ENCODE assay signal across 8 cellular contexts in genomic region chr1:51517361-51518032, GRCh38. TPM values are rescaled to one million over a fixed set of nuclear protein-coding genes. Genes with fewer than 3 reads are reported as not detected.
DNase-seq lines count a peak whose midpoint lies in the region; ATAC-seq, FAIRE-seq and TF ChIP-seq lines count a peak whose summit lies in the region.

No MANE protein-coding gene starts in this region.

- FAIRE-seq in astrocyte (lab: Jason Lieb, UNC), result no peak

- no peaks in the 10 kb centered on the region for H3K36me3 Mint-ChIP-seq in astrocyte (ENCODE audit: low read depth, unreplicated experiment)

- peak overlapping the region; percentile 87 to 98 (median 92) for H3K4me2 ChIP-seq in BLaER1 treated with 17β-estradiol and CSF1 and Interleukin-3, amounts not matched to agents 10 nM and 100 nM
- peak overlapping the region; percentile 97 for H3K4me2 ChIP-seq in astrocyte (ENCODE audit: low read length)

- H3K4me3 ChIP-seq in BLaER1 treated with 17β-estradiol and CSF1 and Interleukin-3, amounts not matched to agents 10 nM and 100 nM, result peak overlapping the region; percentile 92 to 100 (median 98)
- H3K4me3 ChIP-seq in Jurkat, Clone E6-1 (ENCODE audit: low read length), result peak overlapping the region; percentile 86
- H3K4me3 ChIP-seq in astrocyte (ENCODE audit: insufficient read depth, low read depth, low read length), result peak overlapping the region; percentile 74
- H3K4me3 ChIP-seq in left lung, result peak overlapping the region; percentile 73 to 88
- peak overlapping the region; percentile 95 for H3K4me3 ChIP-seq in thoracic aorta

- H3K4me1 Mint-ChIP-seq in astrocyte (ENCODE audit: low read depth, unreplicated experiment), result peaks cover 31% of the 10 kb centered on the region

- peak overlapping the region; percentile 75 for H2AFZ ChIP-seq in astrocyte (ENCODE audit: low read depth, low read length)

- no peaks in the 10 kb centered on the region for H3K9me3 ChIP-seq in BLaER1 treated with 17β-estradiol and CSF1 and Interleukin-3, amounts not matched to agents 10 nM and 100 nM (replicated peaks in 1 of 11)
- no peaks in the 10 kb centered on the region for H3K9me3 ChIP-seq in astrocyte (ENCODE audit: insufficient read depth, low read depth, low read length)
- H3K9me3 ChIP-seq in left lung, result no peaks in the 10 kb centered on the region
- H3K9me3 ChIP-seq in thoracic aorta, result no peaks in the 10 kb centered on the region

- H3K4me1 ChIP-seq in BLaER1 treated with 17β-estradiol and CSF1 and Interleukin-3, amounts not matched to agents 10 nM and 100 nM, result peaks cover 37 to 61% (median 49%) of the 10 kb centered on the region in 10 experiments
- peaks cover 16% of the 10 kb centered on the region for H3K4me1 ChIP-seq in astrocyte (ENCODE audit: insufficient read depth, low read length)
- H3K4me1 ChIP-seq in left lung, result peaks cover 15 to 73% of the 10 kb centered on the region in 2 donors
- peaks cover 32 to 47% of the 10 kb centered on the region in 2 donors for H3K4me1 ChIP-seq in thoracic aorta (ENCODE audit: control insufficient read depth in 1 of 2, low read depth in 2 of 2)

- no peaks in the 10 kb centered on the region for H3K36me3 ChIP-seq in BLaER1 treated with 17β-estradiol and CSF1 and Interleukin-3, amounts not matched to agents 10 nM and 100 nM
- no peaks in the 10 kb centered on the region for H3K36me3 ChIP-seq in astrocyte (ENCODE audit: insufficient read depth, low read length)
- no peaks in the 10 kb centered on the region for H3K36me3 ChIP-seq in left lung
- no peaks in the 10 kb centered on the region for H3K36me3 ChIP-seq in thoracic aorta

- no peaks in the 10 kb centered on the region for H3K27me3 ChIP-seq in BLaER1 treated with 17β-estradiol and CSF1 and Interleukin-3, amounts not matched to agents 10 nM and 100 nM
- no peaks in the 10 kb centered on the region for H3K27me3 ChIP-seq in astrocyte (ENCODE audit: insufficient read depth, low read length)
- H3K27me3 ChIP-seq in left lung, result no peaks in the 10 kb centered on the region
- H3K27me3 ChIP-seq in thoracic aorta (replicated peaks; ENCODE audit: insufficient read depth), result no peaks in the 10 kb centered on the region

- TF ChIP-seq CTCF in astrocyte (IDR thresholded peaks at IDR 0.05; ENCODE audit: insufficient read depth, low read depth, low read length), result no peak
- no peak for TF ChIP-seq CTCF in left lung (IDR thresholded peaks at IDR 0.05)
- no peak for TF ChIP-seq CTCF in thoracic aorta (IDR thresholded peaks at IDR 0.05)

- H3K9ac ChIP-seq in BLaER1 treated with 17β-estradiol and CSF1 and Interleukin-3, amounts not matched to agents 10 nM and 100 nM, result peak overlapping the region; percentile 93 to 98 (median 97)
- H3K9ac ChIP-seq in astrocyte (ENCODE audit: low read length), result peak overlapping the region; percentile 83

- H3K27ac Mint-ChIP-seq in astrocyte (ENCODE audit: unreplicated experiment), result peak overlapping the region; percentile 49

- intact Hi-C loops in left lung (cut with DNase I), result no loop called here

- peaks cover 60% of the 10 kb centered on the region for H3K79me2 ChIP-seq in astrocyte (ENCODE audit: insufficient read depth, low read length)

- H3K27me3 Mint-ChIP-seq in astrocyte (ENCODE audit: low read depth, unreplicated experiment), result no peaks in the 10 kb centered on the region

- peaks cover 20 to 60% (median 49%) of the 10 kb centered on the region in 11 experiments for H4K20me1 ChIP-seq in BLaER1 treated with 17β-estradiol and CSF1 and Interleukin-3, amounts not matched to agents 10 nM and 100 nM
- H4K20me1 ChIP-seq in astrocyte (ENCODE audit: insufficient read depth, low read length), result peaks cover 34% of the 10 kb centered on the region

- H3K4me3 Mint-ChIP-seq in astrocyte (ENCODE audit: unreplicated experiment), result peak overlapping the region; percentile 93

- peak overlapping the region; percentile 91 to 97 (median 95) for H3K27ac ChIP-seq in BLaER1 treated with 17β-estradiol and CSF1 and Interleukin-3, amounts not matched to agents 10 nM and 100 nM
- H3K27ac ChIP-seq in astrocyte (ENCODE audit: low read depth, low read length) (peak overlapping the region; percentile 54), left lung (peak overlapping the region; percentile 89 to 92), thoracic aorta (peak overlapping the region; percentile 86 to 91)

- no peaks in the 10 kb centered on the region for H3K9me3 Mint-ChIP-seq in astrocyte (ENCODE audit: unreplicated experiment)

- no peak for DNase-seq in Jurkat, Clone E6-1 (ENCODE audit: low read depth, low spot score)
- DNase-seq in astrocyte (ENCODE audit: low read depth) (peak; percentile 19), left lung (no peak), thoracic aorta (ENCODE audit: low spot score) (no peak), NCI-H1092 treated with DMSO at 0.1 percent for 48 hours (lab: John Stamatoyannopoulos, UW) (no peak)

- ATAC-seq in left lung, result no peak
- no peak for ATAC-seq in thoracic aorta (ENCODE audit: insufficient number of reproducible peaks, low FRiP score, low read depth)
- ATAC-seq in GM19023 (IDR thresholded peaks at IDR 0.05; ENCODE audit: unreplicated experiment), result no peak
- ATAC-seq in GM18909 (IDR thresholded peaks at IDR 0.05; ENCODE audit: poor library complexity, unreplicated experiment), result no peak

RNA-seq across cellular contexts. Expression of gene EPS15, which starts 1.6 kb away (rescaled TPM):
- polyA plus RNA-seq in Jurkat, Clone E6-1 (2012; ENCODE audit: insufficient read depth, insufficient read length), result 18.6 TPM
- total RNA-seq in astrocyte (66.6 and 70.6 TPM in 2 replicates), left lung (10 to 100 TPM; 67.2 to 79.0 TPM), thoracic aorta (100 to 1,000 TPM; 123 to 197 TPM)
